In genomic region chr17:9488556-9488955, GRCh38 we compare ENCODE assay signal across 25 cellular contexts.
"Had no signal": no experiment of that assay in that cellular context is flagged by ENCODE, and none has a peak within 500 bp of the region (broad histone marks: within the 10 kb centered on the region; RNA-seq: fewer than 3 reads in every experiment).

No MANE protein-coding gene starts in this region.

- DNase-seq: cortex of kidney; dorsolateral prefrontal cortex; effector CD8-positive, alpha-beta T cell; gastrocnemius medialis; glutamatergic neuron; left cardiac atrium; left ventricle myocardium inferior; lower lobe of right lung; mesenchymal stem cell; midbrain; naive B cell; psoas muscle; retina; stimulated activated CD4-positive, alpha-beta T cell treated with anti-CD3 and anti-CD28 coated beads, Interleukin-12 subunit alpha, Interleukin-12 subunit beta, amount 100 ng/mL, for 4 hours; stimulated activated naive CD4-positive, alpha-beta T cell; stomach; substantia nigra; trophoblast cell had no signal

- ATAC-seq: gastrocnemius medialis, left cardiac atrium, lower lobe of right lung, psoas muscle, sciatic nerve had no signal

- H3K4me3 Mint-ChIP-seq: central memory CD8-positive, alpha-beta T cell; nephron had no signal

- H3K27me3 Mint-ChIP-seq: central memory CD8-positive, alpha-beta T cell; naive B cell had no signal

- H3K9me3 Mint-ChIP-seq: central memory CD8-positive, alpha-beta T cell had no signal

- H3K4me1 ChIP-seq: gastrocnemius medialis, left ventricle myocardium inferior, lower lobe of right lung, psoas muscle, stomach had no signal

- H3K27me3 ChIP-seq: dorsolateral prefrontal cortex, gastrocnemius medialis, stomach had no signal

- H3K27ac Mint-ChIP-seq: nephron had no signal

- H3K36me3 ChIP-seq: thoracic aorta had no signal

- H3K9me3 ChIP-seq: gastrocnemius medialis, lower lobe of right lung, psoas muscle, stomach, thoracic aorta had no signal

- H3K4me1 Mint-ChIP-seq: nephron had no signal

- H3K27ac ChIP-seq: dorsolateral prefrontal cortex, gastrocnemius medialis, left ventricle myocardium inferior, lower lobe of right lung, psoas muscle, skin epidermis, stomach, thoracic aorta had no signal

- FAIRE-seq: endometrium, keratinocyte had no signal

- H3K4me3 ChIP-seq: dorsolateral prefrontal cortex, gastrocnemius medialis, left ventricle myocardium inferior, lower lobe of right lung, psoas muscle, skin epidermis, stomach, thoracic aorta had no signal
